Comparison of ENCODE assay signal across 14 cellular contexts in the genomic region with DNA sequence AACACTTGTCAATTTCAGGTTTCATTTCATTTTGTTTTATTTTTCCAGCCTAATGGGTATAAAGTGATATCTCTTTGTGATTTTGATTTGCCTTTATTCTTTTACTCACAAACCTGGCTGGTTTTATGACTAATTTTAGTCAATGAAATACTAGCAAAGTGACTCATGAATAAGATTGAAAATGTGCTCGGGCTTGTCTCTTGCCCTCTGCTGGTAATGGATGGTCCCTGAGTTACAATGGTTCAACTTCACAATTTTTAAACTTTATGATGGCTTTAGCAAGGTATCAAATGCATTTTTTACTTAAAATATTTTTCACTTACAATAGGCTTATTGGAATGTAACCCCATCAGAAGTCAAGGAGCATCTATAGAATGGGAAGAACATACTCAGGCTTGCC.
DNase-seq lines count a peak whose midpoint lies in the region; TF ChIP-seq lines count a peak whose summit lies in the region.
"Had no signal": no experiment of that assay in that cellular context is flagged by ENCODE, and none has a peak within 500 bp of the region (broad histone marks: within the 10 kb centered on the region; RNA-seq: fewer than 3 reads in every experiment).

No MANE protein-coding gene starts in this region.

- no peak overlapping the region for H3K27ac ChIP-seq in DOHH2 (ENCODE audit: low read depth, low read length)
- H3K27ac ChIP-seq in PC-9 = no peak overlapping the region
- no peak overlapping the region for H3K27ac ChIP-seq in adrenal gland
- H3K27ac ChIP-seq: transverse colon, WERI-Rb-1 had no signal

- H3K79me2 ChIP-seq in DOHH2 (ENCODE audit: control insufficient read depth, low read length) = no peaks in the 10 kb centered on the region
- H3K79me2 ChIP-seq in PC-9 (ENCODE audit: low read depth) = no peaks in the 10 kb centered on the region

- H3K27me3 ChIP-seq in DOHH2 (ENCODE audit: control insufficient read depth, low read length) (no peaks in the 10 kb centered on the region), H7 (ENCODE audit: control insufficient read depth, insufficient read depth, low read length) (no peaks in the 10 kb centered on the region), PC-9 (ENCODE audit: insufficient read depth, low read depth) (no peaks in the 10 kb centered on the region), adrenal gland (no peaks in the 10 kb centered on the region)
- H3K27me3 ChIP-seq: transverse colon had no signal

- no TSS peak for BruUV-seq in PC-9 (replicated peaks; lab: Mats Ljungman, UMichigan)

- intact Hi-C loops in PC-9 (cut with micrococcal nuclease; ENCODE audit: unreplicated experiment) = no loop called here
- intact Hi-C loops in adrenal gland (cut with DNase I) = no loop called here

- no peak overlapping the region for H2AFZ ChIP-seq in PC-9

- H3K4me1 ChIP-seq in DOHH2 (ENCODE audit: control insufficient read depth, low read length) (no peaks in the 10 kb centered on the region), PC-9 (replicated peaks; ENCODE audit: insufficient read depth) (no peaks in the 10 kb centered on the region), adrenal gland (replicated peaks in 1 of 2) (no peaks in the 10 kb centered on the region)
- H3K4me1 ChIP-seq: transverse colon had no signal

- H3K9me3 ChIP-seq in DOHH2 (ENCODE audit: control insufficient read depth, insufficient read depth, low read length) = no peaks in the 10 kb centered on the region
- 0 out of 2 replicates have a peak, but pooled peaks cover 3% of the 10 kb centered on the region for H3K9me3 ChIP-seq in PC-9 (ENCODE audit: insufficient read depth, low read depth)
- no peaks in the 10 kb centered on the region for H3K9me3 ChIP-seq in adrenal gland (replicated peaks in 1 of 3)
- H3K9me3 ChIP-seq: transverse colon had no signal

- DNase-seq in H7 (peak; percentile 7), PC-9 (no peak), kidney tubule cell (ENCODE audit: low spot score) (peak; percentile 61), adrenal gland (no peak), medulla oblongata (ENCODE audit: extremely low spot score) (no peak)
- DNase-seq in stimulated activated naive CD4-positive, alpha-beta T cell treated with Interleukin-2 at 50 U/mL for 16 hours (lab: John Stamatoyannopoulos, UW) = no peak
- no peak for DNase-seq in activated CD4-positive, alpha-beta T cell treated with anti-CD3 and anti-CD28 coated beads for 48 hours
- DNase-seq: activated CD8-positive, alpha-beta memory T cell treated with anti-CD3 and anti-CD28 coated beads, Interleukin-2, amount 50 U/mL, for 4 hours; NCI-H2107; NCI-H774; stimulated activated CD4-positive, alpha-beta T cell treated with anti-CD3 and anti-CD28 coated beads, Interleukin-2, amount 100 ng/mL, for 48 hours; transverse colon; WERI-Rb-1 had no signal

- TF ChIP-seq CTCF in DOHH2 (IDR thresholded peaks at IDR 0.05; ENCODE audit: low read depth, low read length, poor library complexity, severe bottlenecking) (peak; percentile 17), PC-9 (conservative IDR thresholded peaks at IDR 0.05) (peak; percentile 25; the same call in 1 of the 2 replicates), adrenal gland (IDR thresholded peaks at IDR 0.05) (peak in 1 of 6 experiments; percentile 13)

- CTCF ChIA-PET in PC-9 (lab: Charles Lee) = no interaction called here

- H3K4me3 ChIP-seq in DOHH2 (ENCODE audit: low read length) (no peak overlapping the region), H7 (ENCODE audit: insufficient read depth, low read depth, low read length) (no peak overlapping the region), PC-9 (no peak overlapping the region), adrenal gland (no peak overlapping the region)
- H3K4me3 ChIP-seq: transverse colon had no signal

- no peak for TF ChIP-seq POLR2A in adrenal gland (IDR thresholded peaks at IDR 0.05)

- H3F3A ChIP-seq in DOHH2 (ENCODE audit: control insufficient read depth, insufficient read depth) = no peaks in the 10 kb centered on the region
- H3F3A ChIP-seq in PC-9 (ENCODE audit: insufficient read depth, low read depth) = no peaks in the 10 kb centered on the region

- no peaks in the 10 kb centered on the region for H4K20me1 ChIP-seq in DOHH2 (ENCODE audit: control insufficient read depth, insufficient read depth, low read depth, low read length)
- no peaks in the 10 kb centered on the region for H4K20me1 ChIP-seq in PC-9 (ENCODE audit: insufficient read depth)

- POLR2A ChIA-PET in PC-9 (lab: Charles Lee; ENCODE audit: unreplicated experiment) = no interaction called here

- no peaks in the 10 kb centered on the region for H3K9me2 ChIP-seq in DOHH2 (replicated peaks; ENCODE audit: control insufficient read depth, low read length)
- no peaks in the 10 kb centered on the region for H3K9me2 ChIP-seq in PC-9 (ENCODE audit: insufficient read depth)

- H3K4me2 ChIP-seq in DOHH2 (ENCODE audit: low read length) = no peak overlapping the region
- H3K4me2 ChIP-seq in PC-9 = no peak overlapping the region

- H3K36me3 ChIP-seq in DOHH2 (ENCODE audit: control insufficient read depth, low read length) = no peaks in the 10 kb centered on the region
- H3K36me3 ChIP-seq in H7 (replicated peaks; ENCODE audit: control insufficient read depth, insufficient read depth, low read length) = no peaks in the 10 kb centered on the region
- no peaks in the 10 kb centered on the region for H3K36me3 ChIP-seq in PC-9 (ENCODE audit: low read depth)
- no peaks in the 10 kb centered on the region for H3K36me3 ChIP-seq in adrenal gland (replicated peaks in 1 of 2)
- H3K36me3 ChIP-seq: transverse colon, WERI-Rb-1 had no signal

- 38 to 54% (median 41%) methylated on average over 1 of the region's 1 CpG for WGBS in adrenal gland, 4 donors

Comparison
In these comparisons a context has a peak if more than half of its experiments do, and no peak if none do; other contexts are left out.
1. DNase-seq: peak in H7 (single experiment) and kidney tubule cell (single experiment); none in PC-9 (0 of 2), adrenal gland (0 of 7), stimulated activated naive CD4-positive, alpha-beta T cell treated with Interleukin-2 at 50 U/mL for 16 hours (single experiment), activated CD4-positive, alpha-beta T cell treated with anti-CD3 and anti-CD28 coated beads for 48 hours (single experiment) and medulla oblongata (single experiment).